8 cellular contexts compared by ENCODE assay signal in genomic region chr2:227043981-227044380, GRCh38.
"Had no signal": no experiment of that assay in that cellular context is flagged by ENCODE, and none has a peak within 500 bp of the region (broad histone marks: within the 10 kb centered on the region; RNA-seq: fewer than 3 reads in every experiment).

No MANE protein-coding gene starts in this region.

- H3K9me3 ChIP-seq: HAP-1 had no signal

- ATAC-seq: HCT116, K562 had no signal

- DNase-seq: GOT3, H7, HFFc6, IMR-90, KG1 had no signal

- H3K36me3 ChIP-seq: HAP-1 had no signal

- H3K4me3 ChIP-seq: HAP-1, K562 had no signal
